Comparison of ENCODE assay signal across 9 cellular contexts in the genomic region with DNA sequence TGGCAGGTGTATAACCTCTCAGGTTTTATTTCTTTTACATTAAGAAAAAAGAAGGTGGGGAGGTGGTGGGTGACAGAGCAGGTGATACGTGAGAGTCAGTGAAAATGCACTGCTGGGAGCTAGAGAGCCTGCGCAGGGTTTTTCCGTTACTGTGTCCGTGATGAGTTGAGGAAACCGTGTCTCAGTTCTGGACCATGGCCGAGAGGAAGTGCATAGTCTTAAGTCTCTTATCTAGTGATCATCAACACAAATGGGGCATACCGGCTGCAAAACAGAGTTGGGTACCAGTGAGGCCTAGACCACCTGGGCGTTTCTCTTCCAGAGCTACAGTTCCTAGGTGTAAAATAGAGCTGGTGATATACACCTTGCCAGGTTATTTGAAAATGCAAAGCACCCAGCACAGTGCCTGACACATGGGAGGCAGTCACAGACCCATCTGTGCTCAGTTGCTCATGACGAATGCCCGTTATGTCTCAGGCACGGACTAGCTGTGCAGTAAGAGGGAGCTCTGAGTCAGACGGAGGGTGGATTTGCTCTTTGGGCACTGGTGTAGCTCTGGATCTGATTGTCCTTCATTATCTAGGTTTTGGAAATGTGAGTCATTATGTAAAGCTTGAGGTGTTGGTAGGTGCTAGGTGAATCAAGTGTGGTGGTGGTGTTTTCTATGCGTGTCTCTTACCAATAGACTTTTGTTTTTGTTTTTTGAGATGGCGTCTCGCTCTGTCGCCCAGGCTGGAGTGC.
DNase-seq lines count a peak whose midpoint lies in the region; FAIRE-seq and TF ChIP-seq lines count a peak whose summit lies in the region.
"Had no signal": no experiment of that assay in that cellular context is flagged by ENCODE, and none has a peak within 500 bp of the region (broad histone marks: within the 10 kb centered on the region; RNA-seq: fewer than 3 reads in every experiment).

No MANE protein-coding gene starts in this region.

- FAIRE-seq in GM12892 (lab: Jason Lieb, UNC): peak; percentile 87
- FAIRE-seq: H1 had no signal

- TF ChIP-seq CTCF in HEK293 (tag by site-specific recombination; IDR thresholded peaks at IDR 0.05) (no peak), RWPE1 (conservative IDR thresholded peaks at IDR 0.05; ENCODE audit: low read depth) (no peak)

- no peaks in the 10 kb centered on the region for H3K36me3 ChIP-seq in HEK293 (ENCODE audit: control insufficient read depth in 2 of 2, insufficient read depth in 1 of 2, low read length in 2 of 2)

- H3K4me1 ChIP-seq in HEK293 (ENCODE audit: control insufficient read depth, insufficient read depth, low read length): peaks cover 10% of the 10 kb centered on the region

- no peak overlapping the region for H3K27ac ChIP-seq in HEK293 (ENCODE audit: extremely low read depth, low read depth, low read length)
- H3K27ac ChIP-seq in RWPE1: peak overlapping the region; percentile 54

- peak; percentile 49; the same call in 1 of the 2 replicates for TF ChIP-seq POLR2A in GM12892 (IDR thresholded peaks at IDR 0.05; ENCODE audit: low read depth, low read length)

- CTCF ChIA-PET in HEK293 (lab: Yijun Ruan, JAX): interaction anchor here (0.6 to 2.1 kb wide), 4 partner anchors 22 to 245 kb away, joined by 4 to 11 read pairs (median 4); no protein-coding TSS in a partner anchor
- CTCF ChIA-PET in RWPE1 (lab: Yijun Ruan, JAX): interaction anchor here (0.6 to 1.0 kb wide), 2 partner anchors 13 to 261 kb away, joined by 3 read pairs; no protein-coding TSS in a partner anchor

- H3K4me3 ChIP-seq in HEK293 (ENCODE audit: low read depth, low read length): no peak overlapping the region

- POLR2A ChIA-PET in HEK293 (lab: Yijun Ruan, JAX) (interaction anchor here (0.6 kb wide), 1 partner anchor 340 kb away, joined by 3 read pairs; no protein-coding TSS in a partner anchor), RWPE1 (lab: Yijun Ruan, JAX; ENCODE audit: low non-redundant PET) (no interaction called here)

- no peaks in the 10 kb centered on the region for H3K9me3 ChIP-seq in HEK293 (ENCODE audit: control insufficient read depth, insufficient read depth, low read depth, low read length)

- peak; percentile 70 for DNase-seq in GM12892 (ENCODE audit: insufficient read length)
- DNase-seq in RWPE1 (ENCODE audit: low spot score): peak; percentile 96
- DNase-seq in astrocyte of the hippocampus (ENCODE audit: low read depth, low spot score): peak; percentile 45
- peak in 2 of 3 experiments; percentile 14 to 40 for DNase-seq in stimulated activated CD4-positive, alpha-beta T cell treated with anti-CD3 and anti-CD28 coated beads, TNF-alpha, amount 100 ng/mL, for 4 hours (ENCODE audit: low read depth in 3 of 3)
- no peak for DNase-seq in DMS153 (lab: John Stamatoyannopoulos, UW)
- no peak for DNase-seq in NCI-H345 (lab: John Stamatoyannopoulos, UW)
- no peak for DNase-seq in NCI-H774 (lab: John Stamatoyannopoulos, UW)

TF ChIP-seq in HEK293, 187 proteins besides CTCF, POLR2A, EP300 and RAD21:
- no peak for TF ChIP-seq ZNF274 (IDR thresholded peaks at IDR 0.05; ENCODE audit: low read length)
- no peak for TF ChIP-seq ZNF274 (tag by site-specific recombination; IDR thresholded peaks at IDR 0.05; ENCODE audit: borderline replicate concordance)
- TF ChIP-seq ZNF600 (tag by site-specific recombination; IDR thresholded peaks at IDR 0.05): peak; percentile 94
- peak; percentile 70 for TF ChIP-seq ZBTB17 (tag by site-specific recombination; IDR thresholded peaks at IDR 0.05)
TF ChIP-seq in HEK293: peak in this region for 2.

Comparison
In these comparisons a context has a peak if more than half of its experiments do, and no peak if none do; other contexts are left out.
1. DNase-seq: peak in GM12892 (single experiment), RWPE1 (single experiment), astrocyte of the hippocampus (single experiment) and stimulated activated CD4-positive, alpha-beta T cell treated with anti-CD3 and anti-CD28 coated beads, TNF-alpha, amount 100 ng/mL, for 4 hours (2 of 3); none in DMS153 (single experiment), NCI-H345 (single experiment) and NCI-H774 (single experiment).